Comparison of ENCODE assay signal across 10 cellular contexts in genomic region chr4:106351016-106351415, GRCh38. TPM values are rescaled to one million over a fixed set of nuclear protein-coding genes. Genes with fewer than 3 reads are reported as not detected.
"Had no signal": no experiment of that assay in that cellular context is flagged by ENCODE, and none has a peak within 500 bp of the region (broad histone marks: within the 10 kb centered on the region; RNA-seq: fewer than 3 reads in every experiment).

No MANE protein-coding gene starts in this region.

- H3K4me3 ChIP-seq: GM23338, HAP-1 had no signal

- DNase-seq: H7, HFFc6 had no signal

- H3K27ac Mint-ChIP-seq: GM23338, HFFc6, IgD-negative memory B cell had no signal

- H3K27ac ChIP-seq: HL-60 had no signal

- H2AFZ ChIP-seq: GM23338 had no signal

- H3K9me3 Mint-ChIP-seq: GM23338, HFFc6, IgD-negative memory B cell had no signal

- H3K4me2 ChIP-seq: GM23338 had no signal

- H3K4me1 Mint-ChIP-seq: GM23338 had no signal

- FAIRE-seq: HepG2 had no signal

- H3K9me3 ChIP-seq: HAP-1 had no signal

- H3K4me3 Mint-ChIP-seq: GM23338, HFFc6, IgD-negative memory B cell had no signal

- ATAC-seq: GM23338, HCT116, HepG2 had no signal

RNA-seq across cellular contexts. Expression of gene GIMD1, which starts 17.6 kb away (rescaled TPM):
- total RNA-seq: GM23338, H4, H7, HepG2, HFFc6, HT1080 had no signal
- polyA plus RNA-seq: GM23338, HepG2, IgD-negative memory B cell had no signal
